8 cellular contexts compared by ENCODE assay signal in genomic region chr9:37994639-37995347, GRCh38.
DNase-seq lines count a peak whose midpoint lies in the region; ATAC-seq, FAIRE-seq and TF ChIP-seq lines count a peak whose summit lies in the region.

No MANE protein-coding gene starts in this region.

- H3K36me3 Mint-ChIP-seq in activated T-cell treated with anti-CD3 and anti-CD28 coated beads, Interleukin-2, amount 50 U/mL, for 4 hours (ENCODE audit: insufficient read depth): no peaks in the 10 kb centered on the region
- H3K36me3 Mint-ChIP-seq in progenitor cell of endocrine pancreas (ENCODE audit: insufficient read depth): no peaks in the 10 kb centered on the region

- peak; percentile 15 to 39; a peak in 1 of 6 replicates for ATAC-seq in A549
- ATAC-seq in GM18498 (IDR thresholded peaks at IDR 0.05; ENCODE audit: unreplicated experiment): peak; percentile 87
- ATAC-seq in HG02938 (IDR thresholded peaks at IDR 0.05; ENCODE audit: unreplicated experiment): peak; percentile 66
- peak; percentile 56 to 67 for ATAC-seq in activated T-cell treated with anti-CD3 and anti-CD28 coated beads, Interleukin-2, amount 50 U/mL, for 4 hours

- no peak for TF ChIP-seq EP300 in A549 (IDR thresholded peaks at IDR 0.05)

- TF ChIP-seq CTCF in A549 (IDR thresholded peaks at IDR 0.05): no peak
- TF ChIP-seq CTCF in progenitor cell of endocrine pancreas (IDR thresholded peaks at IDR 0.05; ENCODE audit: unreplicated experiment): no peak

- CTCF ChIA-PET in A549 (lab: Yijun Ruan, JAX): interaction anchor here (0.7 to 1.2 kb wide), 3 partner anchors 13 to 93 kb away, joined by 3 to 4 read pairs (median 3); no protein-coding TSS in a partner anchor

- no peak for TF ChIP-seq POLR2A in A549 (IDR thresholded peaks at IDR 0.05; ENCODE audit: low read length)

- DNase-seq in A549 (ENCODE audit: low read depth in 1 of 2, low spot score in 1 of 2) (no peak), NCI-H2107 treated with DMSO at 0.1 percent for 48 hours (lab: John Stamatoyannopoulos, UW; ENCODE audit: unreplicated experiment) (peak; percentile 86), cardiac septum (ENCODE audit: low spot score) (peak; percentile 91), skeletal muscle cell (ENCODE audit: low read depth) (peak; percentile 77), progenitor cell of endocrine pancreas (ENCODE audit: low spot score, unreplicated experiment) (no peak)
- DNase-seq in activated T-cell treated with anti-CD3 and anti-CD28 coated beads, Interleukin-2, amount 50 U/mL, for 4 hours: no peak

- H3K27ac ChIP-seq in A549: peak overlapping the region in 1 of 2 experiments; percentile 53; a peak in 3 of 6 replicates

- peaks cover 2% of the 10 kb centered on the region for H3K27me3 Mint-ChIP-seq in activated T-cell treated with anti-CD3 and anti-CD28 coated beads, Interleukin-2, amount 50 U/mL, for 4 hours (ENCODE audit: low read depth)
- no peaks in the 10 kb centered on the region for H3K27me3 Mint-ChIP-seq in progenitor cell of endocrine pancreas

- intact Hi-C loops in cardiac septum (cut with DNase I): no loop called here

- 65% methylated on average over 13 of the region's 15 CpGs for WGBS in A549 (ENCODE audit: missing lambda C conversion rate)

- FAIRE-seq in A549 (lab: Jason Lieb, UNC): no peak

- H3K9me3 Mint-ChIP-seq in activated T-cell treated with anti-CD3 and anti-CD28 coated beads, Interleukin-2, amount 50 U/mL, for 4 hours: no peaks in the 10 kb centered on the region
- no peaks in the 10 kb centered on the region for H3K9me3 Mint-ChIP-seq in progenitor cell of endocrine pancreas (ENCODE audit: low read depth)

- H3K4me3 ChIP-seq in A549 (no peak overlapping the region), skeletal muscle cell (ENCODE audit: low read depth, low read length) (peak overlapping the region; percentile 1)

- peaks cover 15% of the 10 kb centered on the region for H3K4me1 Mint-ChIP-seq in activated T-cell treated with anti-CD3 and anti-CD28 coated beads, Interleukin-2, amount 50 U/mL, for 4 hours (ENCODE audit: low read depth)
- peaks cover 8% of the 10 kb centered on the region for H3K4me1 Mint-ChIP-seq in progenitor cell of endocrine pancreas (ENCODE audit: low read depth)

- H3K9me3 ChIP-seq in A549: no peaks in the 10 kb centered on the region

- peaks cover 31% of the 10 kb centered on the region for H3K4me1 ChIP-seq in A549

- POLR2A ChIA-PET in A549 (lab: Yijun Ruan, JAX): no interaction called here

- no peak overlapping the region for H3K27ac Mint-ChIP-seq in progenitor cell of endocrine pancreas

- no peak overlapping the region for H3K4me2 ChIP-seq in A549

- TF ChIP-seq RAD21 in A549 (conservative IDR thresholded peaks at IDR 0.05 in 1 of 2, IDR thresholded peaks at IDR 0.05 in 1 of 2): no peak

- H3K4me3 Mint-ChIP-seq in activated T-cell treated with anti-CD3 and anti-CD28 coated beads, Interleukin-2, amount 50 U/mL, for 4 hours: no peak overlapping the region
- no peak overlapping the region for H3K4me3 Mint-ChIP-seq in progenitor cell of endocrine pancreas (ENCODE audit: low read depth)

TF ChIP-seq in A549, 52 proteins besides CTCF, POLR2A, EP300 and RAD21:
- no peak for TF ChIP-seq ZFP36 (IDR thresholded peaks at IDR 0.05; ENCODE audit: borderline replicate concordance, partially characterized antibody)
- TF ChIP-seq ESRRA (IDR thresholded peaks at IDR 0.05; ENCODE audit: borderline replicate concordance, low read length): no peak
TF ChIP-seq in A549: peak in this region for 0.

Comparison
In these comparisons a context has a peak if more than half of its experiments do, and no peak if none do; other contexts are left out.
1. ATAC-seq: peak in every context shown above with its lines; median percentile 87 in GM18498; 66 in HG02938; 62 in activated T-cell treated with anti-CD3 and anti-CD28 coated beads, Interleukin-2, amount 50 U/mL, for 4 hours; 27 in A549.
2. DNase-seq: peak in NCI-H2107 treated with DMSO at 0.1 percent for 48 hours (single experiment), cardiac septum (single experiment) and skeletal muscle cell (single experiment); none in A549 (0 of 2), activated T-cell treated with anti-CD3 and anti-CD28 coated beads, Interleukin-2, amount 50 U/mL, for 4 hours (single experiment) and progenitor cell of endocrine pancreas (single experiment).